1 cellular context compared by ENCODE assay signal in the genomic region with DNA sequence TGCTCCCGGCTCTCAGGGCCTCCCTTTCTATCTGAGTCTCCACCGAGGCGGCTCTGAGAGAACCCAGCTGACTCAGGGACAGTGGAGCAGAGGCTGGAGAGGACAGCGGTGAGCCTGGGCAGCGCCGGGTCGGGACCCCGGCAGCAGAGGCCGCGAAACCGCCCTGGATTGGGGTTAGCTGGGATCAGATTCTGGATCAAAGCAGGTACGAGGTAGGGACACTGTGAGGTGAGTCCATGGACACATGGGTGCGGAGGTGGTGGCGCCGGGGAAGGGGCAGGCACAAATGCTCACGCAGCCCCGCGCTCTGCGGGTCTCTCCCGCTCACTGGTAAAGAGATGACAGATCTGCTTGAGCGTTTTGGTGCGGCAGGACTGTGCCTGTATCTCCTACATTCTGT.
TF ChIP-seq lines count a peak whose summit lies in the region.

No MANE protein-coding gene starts in this region.

TF ChIP-seq in GM23338, 12 proteins besides CTCF, POLR2A, EP300 and RAD21 (continued from another document):
- TF ChIP-seq ZNF462 (CRISPR knock-in tag; IDR thresholded peaks at IDR 0.05) (no peak), STAT1 (IDR thresholded peaks at IDR 0.05; ENCODE audit: unreplicated experiment) (no peak)
